ENCODE assay signal across 8 cellular contexts in the genomic region with DNA sequence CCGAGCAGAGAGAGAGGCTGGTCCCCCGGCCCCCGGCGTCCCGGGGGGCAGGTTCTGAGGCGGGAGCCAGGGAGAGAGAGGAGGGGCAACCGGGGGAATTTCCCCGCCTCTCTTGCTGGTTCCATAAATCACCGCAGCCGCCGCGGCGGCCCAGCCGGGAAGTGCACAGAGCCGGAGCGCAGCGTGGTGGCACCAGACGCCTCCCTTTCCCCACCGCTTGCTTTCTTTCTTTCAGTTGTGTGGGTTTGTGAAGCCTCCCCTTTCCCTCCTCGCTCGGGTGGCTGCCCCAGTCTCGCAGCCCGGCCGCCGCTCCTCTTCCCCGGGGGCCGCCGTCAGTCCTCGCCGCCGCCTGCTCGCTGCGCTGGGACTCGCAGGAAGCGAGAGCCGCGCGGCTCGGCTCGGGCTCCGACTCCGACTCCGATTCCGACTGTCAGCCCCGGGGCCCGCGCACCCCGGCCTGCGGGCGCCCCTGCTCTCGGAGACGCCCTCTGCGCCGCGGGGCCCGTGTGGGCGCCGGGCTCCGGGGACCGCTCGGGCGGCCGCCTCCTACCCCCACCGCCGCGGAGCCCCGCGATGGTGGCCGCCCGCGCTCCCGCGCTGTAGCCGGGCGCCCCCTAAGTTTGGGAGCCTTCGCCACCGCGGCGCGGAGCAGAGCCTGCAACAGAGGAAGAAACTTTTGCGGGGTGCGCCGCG. TPM values are rescaled to one million over a fixed set of nuclear protein-coding genes. Genes with fewer than 3 reads are reported as not detected.
DNase-seq lines count a peak whose midpoint lies in the region; TF ChIP-seq lines count a peak whose summit lies in the region.

A gene (plus strand): TSS at position 153 of the 693 bp plus-strand sequence. CDS start 616 bp downstream, outside the sequence.

- H3K9ac ChIP-seq in ES-I3 (ENCODE audit: low read depth, low read length) (peak within 1 kb of the TSS; percentile 92), iPS-15b (ENCODE audit: low read depth, low read length) (peak within 1 kb of the TSS; percentile 88)

- peak in 1 of 2 experiments; percentile 36 for TF ChIP-seq CTCF in brain (conservative IDR thresholded peaks at IDR 0.05)
- peak in 3 of 4 experiments; percentile 8 to 41 (median 33) for TF ChIP-seq CTCF in sigmoid colon (IDR thresholded peaks at IDR 0.05)

- no peaks in the 10 kb centered on the region for H3K36me3 ChIP-seq in ES-I3 (ENCODE audit: insufficient read depth, low read length)
- H3K36me3 ChIP-seq in iPS-15b (ENCODE audit: control insufficient read depth, insufficient read depth, low read length), result no peaks in the 10 kb centered on the region
- H3K36me3 ChIP-seq in sigmoid colon, result no peaks in the 10 kb centered on the region

- intact Hi-C loops in sigmoid colon (cut with DNase I), result loop anchor here (5.0 to 10.0 kb wide), 4 partner anchors 205 to 355 kb away; a partner anchor contains a TSS

- peaks cover 22% of the 10 kb centered on the region for H3K27me3 ChIP-seq in iPS-15b (ENCODE audit: control insufficient read depth, insufficient read depth, low read length)
- H3K27me3 ChIP-seq in sigmoid colon, result peaks cover 0 to 5% (median 0%) of the 10 kb centered on the region in 3 donors

- H3K27ac Mint-ChIP-seq in T-helper 2 cell treated with Interferon-gamma antibody and Interleukin-4, amounts not matched to agents 5 μg/mL and 100 μg/mL, for 36 hours, result no peak within 1 kb of the TSS
- H3K27ac Mint-ChIP-seq in brain, result peak within 1 kb of the TSS; percentile 89 to 98 (median 97)

- no peaks in the 10 kb centered on the region for H3K36me3 Mint-ChIP-seq in T-helper 2 cell treated with Interferon-gamma antibody and Interleukin-4, amounts not matched to agents 5 μg/mL and 100 μg/mL, for 36 hours (ENCODE audit: low read depth)
- no peaks in the 10 kb centered on the region for H3K36me3 Mint-ChIP-seq in brain

- H3K27me3 Mint-ChIP-seq in T-helper 2 cell treated with Interferon-gamma antibody and Interleukin-4, amounts not matched to agents 5 μg/mL and 100 μg/mL, for 36 hours (ENCODE audit: low read depth), result peaks cover 57% of the 10 kb centered on the region
- H3K27me3 Mint-ChIP-seq in brain, result peaks cover 19% of the 10 kb centered on the region

- no peak for TF ChIP-seq EP300 in sigmoid colon (IDR thresholded peaks at IDR 0.05)

- H3K27ac ChIP-seq in sigmoid colon, result peak within 1 kb of the TSS; percentile 78 to 84 (median 80)

- H3K9me3 Mint-ChIP-seq in T-helper 2 cell treated with Interferon-gamma antibody and Interleukin-4, amounts not matched to agents 5 μg/mL and 100 μg/mL, for 36 hours, result no peaks in the 10 kb centered on the region
- H3K9me3 Mint-ChIP-seq in brain, result peaks cover 0 to 4% (median 0%) of the 10 kb centered on the region in 5 experiments

- no peak for TF ChIP-seq POLR2A in sigmoid colon (IDR thresholded peaks at IDR 0.05)

- H3K4me1 ChIP-seq in ES-I3 (ENCODE audit: insufficient read depth, low read length) (peaks cover 24% of the 10 kb centered on the region), iPS-15b (ENCODE audit: control insufficient read depth, insufficient read depth, low read length) (peaks cover 20% of the 10 kb centered on the region), sigmoid colon (peaks cover 0 to 30% (median 19%) of the 10 kb centered on the region in 4 donors)

- 0% methylated on average over 84 of the region's 84 CpGs for WGBS in sigmoid colon, 2 donors

- POLR2A ChIA-PET in HEK293T (lab: Yijun Ruan, JAX), result no interaction called here

- peak within 1 kb of the TSS; percentile 83 for H3K4me3 Mint-ChIP-seq in T-helper 2 cell treated with Interferon-gamma antibody and Interleukin-4, amounts not matched to agents 5 μg/mL and 100 μg/mL, for 36 hours
- H3K4me3 Mint-ChIP-seq in brain, result peak within 1 kb of the TSS; percentile 92 to 97 (median 96)

- DNase-seq in HEK293T (ENCODE audit: extremely low spot score) (peak; percentile 95), NCI-H1105 (lab: John Stamatoyannopoulos, UW) (peak; percentile 74), sigmoid colon (peak; percentile 88), cortex of kidney (lab: John Stamatoyannopoulos, UW) (no peak)
- DNase-seq in T-helper 2 cell treated with Interferon-gamma antibody and Interleukin-4, amounts not matched to agents 5 μg/mL and 100 μg/mL, for 36 hours (ENCODE audit: low spot score), result peak; percentile 54

- peaks cover 8% of the 10 kb centered on the region for H3K4me1 Mint-ChIP-seq in T-helper 2 cell treated with Interferon-gamma antibody and Interleukin-4, amounts not matched to agents 5 μg/mL and 100 μg/mL, for 36 hours (ENCODE audit: low read depth)
- H3K4me1 Mint-ChIP-seq in brain, result peaks cover 41% of the 10 kb centered on the region

- H3K4me3 ChIP-seq in iPS-15b (ENCODE audit: low read depth, low read length), result peak within 1 kb of the TSS; percentile 96
- H3K4me3 ChIP-seq in sigmoid colon, result peak within 1 kb of the TSS; percentile 42 to 80 (median 67)

- H3K9me3 ChIP-seq in ES-I3 (ENCODE audit: control insufficient read depth, insufficient read depth, low read length) (no peaks in the 10 kb centered on the region), iPS-15b (ENCODE audit: control insufficient read depth, insufficient read depth, low read length) (no peaks in the 10 kb centered on the region), sigmoid colon (no peaks in the 10 kb centered on the region)

- CTCF ChIA-PET in HEK293T (lab: Yijun Ruan, JAX), result no interaction called here

TF ChIP-seq in HEK293T, 16 proteins besides CTCF, POLR2A, EP300 and RAD21:
- TF ChIP-seq, protein P1, sequence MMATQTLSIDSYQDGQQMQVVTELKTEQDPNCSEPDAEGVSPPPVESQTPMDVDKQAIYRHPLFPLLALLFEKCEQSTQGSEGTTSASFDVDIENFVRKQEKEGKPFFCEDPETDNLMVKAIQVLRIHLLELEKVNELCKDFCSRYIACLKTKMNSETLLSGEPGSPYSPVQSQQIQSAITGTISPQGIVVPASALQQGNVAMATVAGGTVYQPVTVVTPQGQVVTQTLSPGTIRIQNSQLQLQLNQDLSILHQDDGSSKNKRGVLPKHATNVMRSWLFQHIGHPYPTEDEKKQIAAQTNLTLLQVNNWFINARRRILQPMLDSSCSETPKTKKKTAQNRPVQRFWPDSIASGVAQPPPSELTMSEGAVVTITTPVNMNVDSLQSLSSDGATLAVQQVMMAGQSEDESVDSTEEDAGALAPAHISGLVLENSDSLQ (IDR thresholded peaks at IDR 0.05), result peak; percentile 97
- TF ChIP-seq L3MBTL2 (conservative IDR thresholded peaks at IDR 0.05) (no peak), SP1 (IDR thresholded peaks at IDR 0.05) (no peak), ELF4 (IDR thresholded peaks at IDR 0.05) (no peak), ARNT (IDR thresholded peaks at IDR 0.05) (no peak), FOXA1 (IDR thresholded peaks at IDR 0.05) (no peak), TARDBP (IDR thresholded peaks at IDR 0.05) (no peak), ZNF384 (IDR thresholded peaks at IDR 0.05) (no peak), NFRKB (IDR thresholded peaks at IDR 0.05) (no peak), FOXM1 (IDR thresholded peaks at IDR 0.05; ENCODE audit: borderline replicate concordance) (peak; percentile 65)

RNA-seq across cellular contexts. Expression of the gene that starts here (rescaled TPM):
- polyA plus RNA-seq in brain (ENCODE audit: insufficient read depth, low read depth, low replicate concordance) (6.4 TPM), sigmoid colon (1 to 10 TPM in 2 of 3 donors, under 1 TPM in 1; 0.23 to 1.3 (median 1.2) TPM)
- total RNA-seq in sigmoid colon, result 1 to 10 TPM; 3.7 to 7.1 (median 6.6) TPM
